ENCODE assay signal across 1 cellular context in the genomic region with DNA sequence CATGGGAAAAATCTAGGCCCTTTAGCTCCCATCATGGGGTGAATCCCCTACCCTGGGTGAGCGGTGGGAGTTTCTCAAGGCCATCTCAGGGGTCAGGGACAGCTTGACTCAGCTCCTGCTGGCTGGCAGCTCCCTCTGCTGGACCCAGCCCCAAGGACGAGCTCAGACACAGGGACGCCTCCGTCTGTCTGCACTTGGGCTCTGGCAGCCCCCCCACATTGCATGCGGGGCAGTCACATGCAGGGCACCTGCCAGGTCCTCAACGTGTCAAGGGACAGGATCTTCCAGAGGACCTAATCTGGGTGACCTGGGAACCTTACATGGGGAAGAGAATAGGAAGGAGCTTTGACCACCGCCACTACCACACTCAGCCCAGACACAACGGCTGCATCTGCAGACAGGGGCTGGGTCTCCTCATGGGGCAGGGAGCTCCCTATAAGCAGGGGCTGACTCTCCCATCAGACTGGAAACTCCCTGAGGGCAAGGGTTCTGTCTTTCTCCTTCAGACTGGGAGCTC.
TF ChIP-seq lines count a peak whose summit lies in the region.

No MANE protein-coding gene starts in this region.

TF ChIP-seq in H1, 55 proteins besides CTCF, POLR2A, EP300 and RAD21:
- TF ChIP-seq SIN3A (conservative IDR thresholded peaks at IDR 0.05 in 1 of 2, IDR thresholded peaks at IDR 0.05 in 1 of 2; ENCODE audit: low read depth in 1 of 2, low read length in 2 of 2) (0 out of 4 replicates have a peak, but pooled peaks of 1 of the 2 experiments have one; percentile 33), SP1 (IDR thresholded peaks at IDR 0.05; ENCODE audit: low read depth, low read length) (no peak)
- TF ChIP-seq, protein P1, sequence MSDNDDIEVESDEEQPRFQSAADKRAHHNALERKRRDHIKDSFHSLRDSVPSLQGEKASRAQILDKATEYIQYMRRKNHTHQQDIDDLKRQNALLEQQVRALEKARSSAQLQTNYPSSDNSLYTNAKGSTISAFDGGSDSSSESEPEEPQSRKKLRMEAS (IDR thresholded peaks at IDR 0.05): peak; percentile 85
- TF ChIP-seq, protein P2, sequence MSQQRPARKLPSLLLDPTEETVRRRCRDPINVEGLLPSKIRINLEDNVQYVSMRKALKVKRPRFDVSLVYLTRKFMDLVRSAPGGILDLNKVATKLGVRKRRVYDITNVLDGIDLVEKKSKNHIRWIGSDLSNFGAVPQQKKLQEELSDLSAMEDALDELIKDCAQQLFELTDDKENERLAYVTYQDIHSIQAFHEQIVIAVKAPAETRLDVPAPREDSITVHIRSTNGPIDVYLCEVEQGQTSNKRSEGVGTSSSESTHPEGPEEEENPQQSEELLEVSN (IDR thresholded peaks at IDR 0.05): peak; percentile 71
